1 cellular context compared by ENCODE assay signal in the genomic region with DNA sequence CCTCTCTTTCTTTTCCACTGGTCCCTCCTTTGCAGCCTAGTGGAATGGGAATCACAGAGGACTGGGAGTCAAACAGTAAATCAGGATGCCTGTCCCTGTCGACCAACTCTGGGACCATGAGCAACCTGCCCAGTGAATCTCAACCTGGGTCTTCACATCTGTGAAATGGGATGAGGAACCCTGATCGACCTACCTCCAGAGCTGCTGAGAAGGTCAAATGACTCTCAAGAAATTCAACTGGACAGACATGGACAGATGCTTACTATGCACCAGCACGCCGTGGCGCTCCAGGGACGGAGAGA.
TF ChIP-seq lines count a peak whose summit lies in the region.

No MANE protein-coding gene starts in this region.

TF ChIP-seq in GM23338, 12 proteins besides CTCF, POLR2A, EP300 and RAD21 (continued from another document):
- TF ChIP-seq, protein P1, sequence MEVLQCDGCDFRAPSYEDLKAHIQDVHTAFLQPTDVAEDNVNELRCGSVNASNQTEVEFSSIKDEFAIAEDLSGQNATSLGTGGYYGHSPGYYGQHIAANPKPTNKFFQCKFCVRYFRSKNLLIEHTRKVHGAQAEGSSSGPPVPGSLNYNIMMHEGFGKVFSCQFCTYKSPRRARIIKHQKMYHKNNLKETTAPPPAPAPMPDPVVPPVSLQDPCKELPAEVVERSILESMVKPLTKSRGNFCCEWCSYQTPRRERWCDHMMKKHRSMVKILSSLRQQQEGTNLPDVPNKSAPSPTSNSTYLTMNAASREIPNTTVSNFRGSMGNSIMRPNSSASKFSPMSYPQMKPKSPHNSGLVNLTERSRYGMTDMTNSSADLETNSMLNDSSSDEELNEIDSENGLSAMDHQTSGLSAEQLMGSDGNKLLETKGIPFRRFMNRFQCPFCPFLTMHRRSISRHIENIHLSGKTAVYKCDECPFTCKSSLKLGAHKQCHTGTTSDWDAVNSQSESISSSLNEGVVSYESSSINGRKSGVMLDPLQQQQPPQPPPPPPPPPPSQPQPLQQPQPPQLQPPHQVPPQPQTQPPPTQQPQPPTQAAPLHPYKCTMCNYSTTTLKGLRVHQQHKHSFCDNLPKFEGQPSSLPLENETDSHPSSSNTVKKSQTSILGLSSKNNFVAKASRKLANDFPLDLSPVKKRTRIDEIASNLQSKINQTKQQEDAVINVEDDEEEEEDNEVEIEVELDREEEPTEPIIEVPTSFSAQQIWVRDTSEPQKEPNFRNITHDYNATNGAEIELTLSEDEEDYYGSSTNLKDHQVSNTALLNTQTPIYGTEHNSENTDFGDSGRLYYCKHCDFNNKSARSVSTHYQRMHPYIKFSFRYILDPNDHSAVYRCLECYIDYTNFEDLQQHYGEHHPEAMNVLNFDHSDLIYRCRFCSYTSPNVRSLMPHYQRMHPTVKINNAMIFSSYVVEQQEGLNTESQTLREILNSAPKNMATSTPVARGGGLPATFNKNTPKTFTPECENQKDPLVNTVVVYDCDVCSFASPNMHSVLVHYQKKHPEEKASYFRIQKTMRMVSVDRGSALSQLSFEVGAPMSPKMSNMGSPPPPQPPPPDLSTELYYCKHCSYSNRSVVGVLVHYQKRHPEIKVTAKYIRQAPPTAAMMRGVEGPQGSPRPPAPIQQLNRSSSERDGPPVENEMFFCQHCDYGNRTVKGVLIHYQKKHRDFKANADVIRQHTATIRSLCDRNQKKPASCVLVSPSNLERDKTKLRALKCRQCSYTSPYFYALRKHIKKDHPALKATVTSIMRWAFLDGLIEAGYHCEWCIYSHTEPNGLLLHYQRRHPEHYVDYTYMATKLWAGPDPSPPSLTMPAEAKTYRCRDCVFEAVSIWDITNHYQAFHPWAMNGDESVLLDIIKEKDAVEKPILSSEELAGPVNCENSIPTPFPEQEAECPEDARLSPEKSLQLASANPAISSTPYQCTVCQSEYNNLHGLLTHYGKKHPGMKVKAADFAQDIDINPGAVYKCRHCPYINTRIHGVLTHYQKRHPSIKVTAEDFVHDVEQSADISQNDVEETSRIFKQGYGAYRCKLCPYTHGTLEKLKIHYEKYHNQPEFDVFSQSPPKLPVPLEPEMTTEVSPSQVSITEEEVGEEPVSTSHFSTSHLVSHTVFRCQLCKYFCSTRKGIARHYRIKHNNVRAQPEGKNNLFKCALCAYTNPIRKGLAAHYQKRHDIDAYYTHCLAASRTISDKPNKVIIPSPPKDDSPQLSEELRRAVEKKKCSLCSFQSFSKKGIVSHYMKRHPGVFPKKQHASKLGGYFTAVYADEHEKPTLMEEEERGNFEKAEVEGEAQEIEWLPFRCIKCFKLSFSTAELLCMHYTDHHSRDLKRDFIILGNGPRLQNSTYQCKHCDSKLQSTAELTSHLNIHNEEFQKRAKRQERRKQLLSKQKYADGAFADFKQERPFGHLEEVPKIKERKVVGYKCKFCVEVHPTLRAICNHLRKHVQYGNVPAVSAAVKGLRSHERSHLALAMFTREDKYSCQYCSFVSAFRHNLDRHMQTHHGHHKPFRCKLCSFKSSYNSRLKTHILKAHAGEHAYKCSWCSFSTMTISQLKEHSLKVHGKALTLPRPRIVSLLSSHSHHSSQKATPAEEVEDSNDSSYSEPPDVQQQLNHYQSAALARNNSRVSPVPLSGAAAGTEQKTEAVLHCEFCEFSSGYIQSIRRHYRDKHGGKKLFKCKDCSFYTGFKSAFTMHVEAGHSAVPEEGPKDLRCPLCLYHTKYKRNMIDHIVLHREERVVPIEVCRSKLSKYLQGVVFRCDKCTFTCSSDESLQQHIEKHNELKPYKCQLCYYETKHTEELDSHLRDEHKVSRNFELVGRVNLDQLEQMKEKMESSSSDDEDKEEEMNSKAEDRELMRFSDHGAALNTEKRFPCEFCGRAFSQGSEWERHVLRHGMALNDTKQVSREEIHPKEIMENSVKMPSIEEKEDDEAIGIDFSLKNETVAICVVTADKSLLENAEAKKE (CRISPR knock-in tag; IDR thresholded peaks at IDR 0.05) = no peak
- no peak for TF ChIP-seq NANOG (IDR thresholded peaks at IDR 0.05; ENCODE audit: borderline replicate concordance)
- TF ChIP-seq ZNF331 (CRISPR knock-in tag; IDR thresholded peaks at IDR 0.05; ENCODE audit: low read depth) = no peak
- no peak for TF ChIP-seq EZH2phosphoT487 (IDR thresholded peaks at IDR 0.05; ENCODE audit: unreplicated experiment)
- no peak for TF ChIP-seq STAT1 (IDR thresholded peaks at IDR 0.05; ENCODE audit: unreplicated experiment)
- no peak for TF ChIP-seq EZH2 (IDR thresholded peaks at IDR 0.05; ENCODE audit: low read depth, unreplicated experiment)
